13 cellular contexts compared by ENCODE assay signal in genomic region chr15:76347507-76348055, GRCh38. TPM values are rescaled to one million over a fixed set of nuclear protein-coding genes. Genes with fewer than 3 reads are reported as not detected.
A peak's percentile ranks its signal among the peaks of the same experiment; 100 is the strongest.
DNase-seq lines count a peak whose midpoint lies in the region; ATAC-seq and TF ChIP-seq lines count a peak whose summit lies in the region.
"Had no signal": no experiment of that assay in that cellular context is flagged by ENCODE, and none has a peak within 500 bp of the region (broad histone marks: within the 10 kb centered on the region; RNA-seq: fewer than 3 reads in every experiment).

No MANE protein-coding gene starts in this region.

- ATAC-seq in GM18909 (IDR thresholded peaks at IDR 0.05; ENCODE audit: poor library complexity, unreplicated experiment) (no peak), heart right ventricle (no peak), HG02678 (IDR thresholded peaks at IDR 0.05; ENCODE audit: unreplicated experiment) (no peak)

- H3K36me3 ChIP-seq in WERI-Rb-1: peaks cover 46% of the 10 kb centered on the region
- H3K36me3 ChIP-seq in iPS-15b (ENCODE audit: control insufficient read depth, insufficient read depth, low read length): no peaks in the 10 kb centered on the region
- no peaks in the 10 kb centered on the region for H3K36me3 ChIP-seq in rectal smooth muscle tissue (ENCODE audit: control insufficient read depth, insufficient read depth, low read length)
- peaks cover 0 to 15% (median 0%) of the 10 kb centered on the region in 9 donors for H3K36me3 ChIP-seq in heart right ventricle

- peak; percentile 36 for DNase-seq in ELF-1 (ENCODE audit: low read depth, low spot score)
- DNase-seq in WERI-Rb-1: peak; percentile 55
- no peak for DNase-seq in HT-29 (ENCODE audit: low spot score)
- no peak for DNase-seq in heart right ventricle
- DNase-seq: C1 segment of cervical spinal cord, GM23248, kidney glomerular epithelial cell, NCI-H146, occipital lobe had no signal

- H3K9ac ChIP-seq in iPS-15b (ENCODE audit: low read depth, low read length) (no peak overlapping the region), rectal smooth muscle tissue (ENCODE audit: low read length) (no peak overlapping the region)
- H3K9ac ChIP-seq: GM23248 had no signal

- no peaks in the 10 kb centered on the region for H3K27me3 ChIP-seq in WERI-Rb-1 (ENCODE audit: insufficient read depth, low read depth, severe bottlenecking)
- H3K27me3 ChIP-seq in iPS-15b (ENCODE audit: control insufficient read depth, insufficient read depth, low read length): peaks cover 80% of the 10 kb centered on the region
- H3K27me3 ChIP-seq in rectal smooth muscle tissue (ENCODE audit: control insufficient read depth, insufficient read depth, low read length): peaks cover 18% of the 10 kb centered on the region
- peaks cover 44 to 71% (median 69%) of the 10 kb centered on the region in 7 donors for H3K27me3 ChIP-seq in heart right ventricle

- intact Hi-C loops in heart right ventricle (cut with DNase I): no loop called here

- H3K27ac ChIP-seq in WERI-Rb-1 (peak overlapping the region; percentile 97), rectal smooth muscle tissue (ENCODE audit: low read depth, low read length) (no peak overlapping the region), heart right ventricle (no peak overlapping the region)
- H3K27ac ChIP-seq: GM23248 had no signal

- H3K9me3 ChIP-seq in WERI-Rb-1 (ENCODE audit: severe bottlenecking) (no peaks in the 10 kb centered on the region), iPS-15b (ENCODE audit: control insufficient read depth, insufficient read depth, low read length) (no peaks in the 10 kb centered on the region), heart right ventricle (no peaks in the 10 kb centered on the region)

- 91 to 93% methylated on average over 13 of the region's 13 CpGs for WGBS in heart right ventricle, 2 donors

- peaks cover 7% of the 10 kb centered on the region for H3K4me1 ChIP-seq in iPS-15b (ENCODE audit: control insufficient read depth, insufficient read depth, low read length)
- no peaks in the 10 kb centered on the region for H3K4me1 ChIP-seq in rectal smooth muscle tissue (ENCODE audit: control insufficient read depth, insufficient read depth, low read length)
- peaks cover 9 to 32% (median 25%) of the 10 kb centered on the region in 9 donors for H3K4me1 ChIP-seq in heart right ventricle

- H3K4me3 ChIP-seq in WERI-Rb-1 (ENCODE audit: low read depth, low read length): peak overlapping the region; percentile 76
- peak overlapping the region; percentile 58 for H3K4me3 ChIP-seq in iPS-15b (ENCODE audit: low read depth, low read length)
- H3K4me3 ChIP-seq in rectal smooth muscle tissue (ENCODE audit: low read length): peak overlapping the region; percentile 59
- H3K4me3 ChIP-seq in heart right ventricle: peak overlapping the region in 2 of 10 donors; percentile 43 to 49
- H3K4me3 ChIP-seq: GM23248 had no signal

- no peak for TF ChIP-seq CTCF in WERI-Rb-1 (IDR thresholded peaks at IDR 0.05; ENCODE audit: low read depth, low read length)
- no peak for TF ChIP-seq CTCF in heart right ventricle (IDR thresholded peaks at IDR 0.05)

RNA-seq across cellular contexts. Expression of gene ISL2, which starts 11.0 kb away (rescaled TPM):
- total RNA-seq in HT-29 (2014; rRNA removed; shearing (Covaris generic)): 1.2 and 3.4 TPM in 2 replicates
- total RNA-seq in heart right ventricle: under 1 TPM in 1 of 10 donors, not detected in 9; 0.16 TPM
- polyA plus RNA-seq in heart right ventricle: not detected
- total RNA-seq: occipital lobe had no signal

RNA-seq across cellular contexts. Expression of gene ETFA, which starts 36.3 kb away (rescaled TPM):
- total RNA-seq in HT-29 (2014; rRNA removed; shearing (Covaris generic)): 154 and 157 TPM in 2 replicates
- 100 to 1,000 TPM; 327 to 541 (median 464) TPM for total RNA-seq in heart right ventricle
- 100 to 1,000 TPM; 103 to 217 TPM for polyA plus RNA-seq in heart right ventricle

Comparison
In these comparisons a context has a peak if more than half of its experiments do, and no peak if none do; other contexts are left out.
1. DNase-seq: peak in ELF-1 (single experiment) and WERI-Rb-1 (single experiment); none in HT-29 (single experiment) and heart right ventricle (0 of 2).